In the genomic region with DNA sequence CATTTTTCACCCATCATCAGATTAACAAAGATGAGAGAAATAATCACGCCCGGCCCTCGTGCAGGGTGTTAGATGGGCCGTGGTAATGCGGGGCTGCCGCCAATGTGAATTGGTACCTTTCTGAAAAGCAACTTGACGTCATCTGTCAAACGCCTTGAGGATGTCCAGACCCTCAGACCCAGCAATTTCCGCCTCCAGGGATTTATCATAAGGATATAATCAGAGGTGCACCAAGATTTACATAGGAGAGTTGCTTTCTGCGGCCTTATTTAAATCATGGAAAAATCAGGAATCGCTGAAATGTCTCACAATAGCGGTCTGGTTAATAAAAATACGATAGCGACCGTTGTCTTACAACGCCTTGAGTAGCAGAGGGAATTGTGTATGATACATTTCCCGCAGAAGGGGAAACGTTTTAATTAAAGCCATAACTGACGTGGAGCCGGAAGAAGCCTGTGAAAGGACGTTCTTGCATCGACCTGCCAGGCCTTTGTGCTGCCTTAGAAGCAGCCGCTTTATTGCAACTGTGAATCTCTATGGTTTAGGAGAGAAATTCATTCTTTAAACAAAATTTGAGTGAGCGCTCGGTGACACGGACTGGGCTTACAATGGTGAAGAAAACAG, we compare ENCODE assay signal across 18 cellular contexts.
"Had no signal": no experiment of that assay in that cellular context is flagged by ENCODE, and none has a peak within 500 bp of the region (broad histone marks: within the 10 kb centered on the region; RNA-seq: fewer than 3 reads in every experiment).

No MANE protein-coding gene starts in this region.

- H3K9me3 Mint-ChIP-seq: T-helper 2 cell treated with Interferon-gamma antibody and Interleukin-4, amounts not matched to agents 5 μg/mL and 100 μg/mL, for 36 hours had no signal

- H3K27me3 ChIP-seq: dorsolateral prefrontal cortex, heart left ventricle, right atrium auricular region, tibial nerve, uterus had no signal

- H3K27me3 Mint-ChIP-seq: activated naive CD8-positive, alpha-beta T cell had no signal

- H3K27ac ChIP-seq: dorsolateral prefrontal cortex, heart left ventricle, left ventricle myocardium inferior, right atrium auricular region, tibial nerve, uterus had no signal

- H3K4me3 ChIP-seq: dorsolateral prefrontal cortex, heart left ventricle, left ventricle myocardium inferior, right atrium auricular region, tibial nerve, uterus had no signal

- ATAC-seq: heart left ventricle had no signal

- H3K27ac Mint-ChIP-seq: activated naive CD8-positive, alpha-beta T cell; T-helper 2 cell treated with Interferon-gamma antibody and Interleukin-4, amounts not matched to agents 5 μg/mL and 100 μg/mL, for 36 hours had no signal

- FAIRE-seq: frontal cortex, TTC549 had no signal

- H3K9me3 ChIP-seq: heart left ventricle, left ventricle myocardium inferior, right atrium auricular region, tibial nerve, uterus had no signal

- DNase-seq: activated CD4-positive, alpha-beta T cell treated with anti-CD3 and anti-CD28 coated beads, Interleukin-2, amount 50 U/mL, for 4 hours; amniotic stem cell; caudate nucleus; dorsolateral prefrontal cortex; heart left ventricle; left ventricle myocardium inferior; occipital lobe; stimulated activated CD4-positive, alpha-beta T cell treated with anti-CD3 and anti-CD28 coated beads, Interleukin-12 subunit alpha, Interleukin-12 subunit beta, amount 100 ng/mL, for 4 hours; stimulated activated CD4-positive, alpha-beta T cell treated with anti-CD3 and anti-CD28 coated beads, Interleukin-1b, Interleukin-23, amount 100 ng/mL, for 48 hours; stimulated activated CD8-positive, alpha-beta memory T cell treated with anti-CD3 and anti-CD28 coated beads, Interleukin-4, amount 100 ng/mL, for 48 hours; stimulated activated naive CD4-positive, alpha-beta T cell treated with Interleukin-2 at 50 U/mL for 16 hours; uterus had no signal

- H3K36me3 Mint-ChIP-seq: activated naive CD8-positive, alpha-beta T cell had no signal

- H3K36me3 ChIP-seq: heart left ventricle, left ventricle myocardium inferior, right atrium auricular region, tibial nerve, uterus had no signal

- H3K4me3 Mint-ChIP-seq: activated naive CD8-positive, alpha-beta T cell; T-helper 2 cell treated with Interferon-gamma antibody and Interleukin-4, amounts not matched to agents 5 μg/mL and 100 μg/mL, for 36 hours had no signal
